Comparison of ENCODE assay signal across 8 cellular contexts in the genomic region with DNA sequence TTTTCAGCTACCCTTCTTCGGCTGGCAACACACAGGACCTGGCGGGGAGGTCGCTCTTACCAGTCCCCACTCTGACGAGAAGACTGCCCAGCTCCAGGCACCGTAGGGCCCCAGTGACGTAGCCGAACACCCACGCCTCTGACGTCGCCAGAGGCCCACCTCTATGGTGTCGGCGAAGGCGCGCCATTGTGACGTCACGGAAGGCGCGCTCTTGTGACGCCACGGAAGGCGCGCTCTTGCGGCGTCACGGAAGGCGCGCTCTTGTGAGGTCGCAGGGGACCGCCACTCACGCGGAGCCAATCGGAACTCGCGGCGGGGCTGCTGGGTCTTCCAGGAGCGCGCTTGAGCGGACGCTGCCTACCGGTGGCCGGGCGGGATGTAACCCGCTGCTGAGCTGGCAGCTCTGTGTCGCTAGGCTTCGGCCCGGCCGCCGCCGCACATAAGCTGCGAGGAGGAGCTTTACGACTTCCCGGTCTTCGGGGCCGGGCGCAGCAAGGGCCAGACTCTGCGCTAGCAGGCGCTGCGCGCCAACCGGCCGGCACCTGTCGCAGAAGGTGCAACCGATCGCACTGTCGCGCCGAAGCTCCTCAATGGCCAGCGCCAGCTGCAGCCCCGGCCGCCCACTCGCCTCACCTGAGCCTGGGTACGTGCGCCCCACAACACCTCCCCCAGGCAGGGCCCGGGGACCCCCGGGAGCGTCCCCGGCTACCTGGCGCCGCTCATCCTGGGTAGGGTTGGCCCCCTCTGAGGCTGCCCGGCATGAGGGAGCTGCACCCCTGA.
A peak's percentile ranks its signal among the peaks of the same experiment; 100 is the strongest.
DNase-seq lines count a peak whose midpoint lies in the region; ATAC-seq and TF ChIP-seq lines count a peak whose summit lies in the region.
"Not testable (repeated sequence)": the region's sequence is repeated elsewhere in the genome, so short reads cannot be mapped to it uniquely, and the experiment has no call there.

No MANE protein-coding gene starts in this region.

- ATAC-seq in GM19025 (IDR thresholded peaks at IDR 0.05; ENCODE audit: low read depth, unreplicated experiment) = peak; percentile 100
- peak; percentile 100 for ATAC-seq in HG03280 (IDR thresholded peaks at IDR 0.05; ENCODE audit: unreplicated experiment)

- not testable (repeated sequence) for TF ChIP-seq CTCF in AG10803 (conservative IDR thresholded peaks at IDR 0.05; ENCODE audit: low read length)

- H3K4me3 ChIP-seq in AG10803 (ENCODE audit: low read length) = peak overlapping the region; percentile 70

- DNase-seq in AG10803 (ENCODE audit: low read depth) (peak; percentile 99), NCI-H345 (lab: John Stamatoyannopoulos, UW) (peak; percentile 89), cerebellar cortex (ENCODE audit: low spot score) (peak; percentile 95), islet precursor cell (peak; percentile 98)
- peak; percentile 91 for DNase-seq in activated CD4-positive, CD25-positive, alpha-beta regulatory T cell treated with anti-CD3 and anti-CD28 coated beads, Interleukin-2, amount 50 U/mL, for 16 hours (ENCODE audit: low read depth, low spot score)
- peak; percentile 98 for DNase-seq in stimulated activated CD4-positive, alpha-beta T cell treated with anti-CD3 and anti-CD28 coated beads, Interleukin-12 subunit alpha, Interleukin-12 subunit beta, amount 100 ng/mL, for 4 hours

Comparison
In these comparisons a context has a peak if more than half of its experiments do, and no peak if none do; other contexts are left out.
1. Peak in every context shown above with its lines: DNase-seq, ATAC-seq and H3K4me3 ChIP-seq.